Comparison of ENCODE assay signal across 18 cellular contexts in the genomic region with DNA sequence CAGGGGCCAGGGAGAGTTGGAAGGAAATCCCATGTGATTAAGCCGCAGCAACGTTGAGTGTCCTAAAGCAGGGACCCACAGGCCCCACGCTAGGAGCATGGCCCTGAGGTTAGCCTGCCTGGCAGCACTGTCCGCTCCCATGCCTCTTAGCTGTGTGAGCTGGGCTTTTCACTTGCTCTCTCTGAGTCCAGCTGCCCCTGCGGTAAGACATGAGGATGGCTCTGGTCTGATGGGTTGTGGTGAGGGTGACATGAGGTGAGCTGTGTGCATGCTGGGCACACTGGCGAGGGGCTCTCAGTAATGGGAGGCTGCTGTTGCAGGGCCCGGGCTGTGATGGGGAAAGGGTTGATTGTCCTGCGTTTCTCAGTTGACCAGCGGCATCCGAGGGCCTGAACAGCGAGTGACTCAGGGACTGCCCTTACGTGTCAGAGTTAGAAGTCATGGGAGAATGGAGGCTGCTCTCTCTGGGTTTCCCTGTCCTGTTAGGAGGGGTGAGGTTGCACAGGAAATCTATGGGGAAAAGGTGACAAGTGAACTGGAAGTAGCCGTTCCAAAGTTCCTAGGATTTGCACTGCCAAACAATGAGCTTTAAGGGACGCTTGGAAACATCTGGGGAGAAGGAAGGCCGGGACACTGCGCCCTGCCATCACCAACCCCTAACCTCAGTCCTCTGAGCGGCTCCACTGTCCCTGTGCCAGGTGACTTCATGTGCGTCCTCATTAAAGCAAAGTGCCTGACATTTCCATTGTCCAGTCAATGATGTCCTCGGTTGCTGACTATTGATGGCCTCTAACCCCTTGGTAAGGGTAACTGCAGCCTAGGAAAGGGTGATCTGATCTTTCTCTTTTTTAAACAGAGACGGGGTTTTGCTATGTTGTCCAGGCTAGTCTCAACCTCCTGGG.
"Had no signal": no experiment of that assay in that cellular context is flagged by ENCODE, and none has a peak within 500 bp of the region (broad histone marks: within the 10 kb centered on the region; RNA-seq: fewer than 3 reads in every experiment).

No MANE protein-coding gene starts in this region.

- H3K4me3 ChIP-seq: adrenal gland, gastrocnemius medialis, smooth muscle cell had no signal

- H3K36me3 ChIP-seq: adrenal gland, gastrocnemius medialis had no signal

- H3K27me3 Mint-ChIP-seq: activated B cell treated with CpG ODN at 0.5 μM for 24 hours, type B pancreatic cell had no signal

- H3K9me3 Mint-ChIP-seq: activated B cell treated with CpG ODN at 0.5 μM for 24 hours; activated T-cell treated with anti-CD3 and anti-CD28 coated beads, Interleukin-2, amount 50 U/mL, for 4 hours; stimulated activated effector memory CD8-positive, alpha-beta T cell treated with anti-CD3 and anti-CD28 coated beads, Interleukin-12 subunit alpha, Interleukin-12 subunit beta, amount 100 ng/mL, for 72 hours; type B pancreatic cell had no signal

- H3K4me1 Mint-ChIP-seq: activated B cell treated with CpG ODN at 0.5 μM for 24 hours; stimulated activated effector memory CD8-positive, alpha-beta T cell treated with anti-CD3 and anti-CD28 coated beads, Interleukin-12 subunit alpha, Interleukin-12 subunit beta, amount 100 ng/mL, for 72 hours had no signal

- H3K9me3 ChIP-seq: adrenal gland, gastrocnemius medialis, SK-N-SH had no signal

- H3K4me1 ChIP-seq: adrenal gland, gastrocnemius medialis had no signal

- FAIRE-seq: kidney had no signal

- H3K27me3 ChIP-seq: adrenal gland, gastrocnemius medialis had no signal

- ATAC-seq: activated T-cell treated with anti-CD3 and anti-CD28 coated beads, Interleukin-2, amount 50 U/mL, for 4 hours; gastrocnemius medialis; left ventricle myocardium superior; right cardiac atrium; stimulated activated effector memory CD8-positive, alpha-beta T cell treated with anti-CD3 and anti-CD28 coated beads, Interleukin-12 subunit alpha, Interleukin-12 subunit beta, amount 100 ng/mL, for 72 hours had no signal

- DNase-seq: activated B cell treated with CpG ODN at 0.5 μM for 24 hours; activated CD4-positive, alpha-beta T cell treated with anti-CD3 and anti-CD28 coated beads, Interleukin-2, amount 50 U/mL, for 1 hour; activated gamma-delta T cell treated with Interleukin-2 at 50 U/mL for 16 hours; activated T-cell treated with anti-CD3 and anti-CD28 coated beads, Interleukin-2, amount 50 U/mL, for 4 hours; adrenal gland; central memory CD4-positive, alpha-beta T cell; cortex of kidney; effector CD8-positive, alpha-beta T cell; gastrocnemius medialis; kidney; left ventricle myocardium superior; mesendoderm; right cardiac atrium; SK-N-SH; T-helper 1 cell had no signal

- H3K4me2 ChIP-seq: SK-N-SH, smooth muscle cell had no signal

- H3K27ac ChIP-seq: adrenal gland, gastrocnemius medialis had no signal

- H3K9ac ChIP-seq: SK-N-SH had no signal

- H3K27ac Mint-ChIP-seq: activated B cell treated with CpG ODN at 0.5 μM for 24 hours; stimulated activated effector memory CD8-positive, alpha-beta T cell treated with anti-CD3 and anti-CD28 coated beads, Interleukin-12 subunit alpha, Interleukin-12 subunit beta, amount 100 ng/mL, for 72 hours; type B pancreatic cell had no signal

- H3K4me3 Mint-ChIP-seq: activated B cell treated with CpG ODN at 0.5 μM for 24 hours; activated T-cell treated with anti-CD3 and anti-CD28 coated beads, Interleukin-2, amount 50 U/mL, for 4 hours; stimulated activated effector memory CD8-positive, alpha-beta T cell treated with anti-CD3 and anti-CD28 coated beads, Interleukin-12 subunit alpha, Interleukin-12 subunit beta, amount 100 ng/mL, for 72 hours; type B pancreatic cell had no signal
